17 cellular contexts compared by ENCODE assay signal in the genomic region with DNA sequence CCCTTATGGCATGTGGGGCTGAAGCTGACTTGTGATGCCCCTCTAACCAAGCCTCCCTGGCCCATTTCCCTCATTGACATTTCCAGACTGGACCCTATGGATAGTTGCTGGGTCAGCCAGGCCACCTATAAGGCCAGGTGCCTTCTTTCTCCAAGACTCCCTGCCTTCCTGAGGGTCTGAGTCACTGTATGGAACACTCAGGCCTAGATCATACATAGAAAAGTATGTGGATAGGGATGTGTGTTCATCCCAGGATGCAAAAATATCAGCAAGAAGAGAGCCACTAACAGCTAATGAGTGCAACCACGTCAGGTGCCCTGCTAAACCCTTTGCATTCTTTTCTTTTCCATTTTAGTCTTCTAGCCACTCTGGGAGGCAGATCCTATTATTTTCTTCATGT.
DNase-seq lines count a peak whose midpoint lies in the region; ATAC-seq, FAIRE-seq and TF ChIP-seq lines count a peak whose summit lies in the region.
"Had no signal": no experiment of that assay in that cellular context is flagged by ENCODE, and none has a peak within 500 bp of the region (broad histone marks: within the 10 kb centered on the region; RNA-seq: fewer than 3 reads in every experiment).

No MANE protein-coding gene starts in this region.

- H3K4me1 ChIP-seq in keratinocyte (ENCODE audit: control insufficient read depth, extremely low read depth, insufficient read depth, low read length) = peaks cover 9% of the 10 kb centered on the region
- H3K4me1 ChIP-seq in CD8-positive, alpha-beta memory T cell (ENCODE audit: insufficient read depth, low read length) = no peaks in the 10 kb centered on the region
- H3K4me1 ChIP-seq: Caco-2 had no signal

- no peaks in the 10 kb centered on the region for H3K27me3 Mint-ChIP-seq in activated CD4-positive, alpha-beta T cell treated with anti-CD3 and anti-CD28 coated beads, Interleukin-2, amount 10 ng/mL, durations not matched to agents 24 days and 14 days
- H3K27me3 Mint-ChIP-seq in CD8-positive, alpha-beta memory T cell = no peaks in the 10 kb centered on the region
- H3K27me3 Mint-ChIP-seq: CD4-positive, alpha-beta memory T cell had no signal

- no peaks in the 10 kb centered on the region for H3K9me3 Mint-ChIP-seq in activated CD4-positive, alpha-beta T cell treated with anti-CD3 and anti-CD28 coated beads, Interleukin-2, amount 10 ng/mL, durations not matched to agents 24 days and 14 days
- H3K9me3 Mint-ChIP-seq in CD8-positive, alpha-beta memory T cell = peaks cover 0 to 5% (median 0%) of the 10 kb centered on the region in 5 donors
- H3K9me3 Mint-ChIP-seq: CD4-positive, alpha-beta memory T cell; GM23338; H9 had no signal

- no peak overlapping the region for H3K27ac Mint-ChIP-seq in activated CD4-positive, alpha-beta T cell treated with anti-CD3 and anti-CD28 coated beads, Interleukin-2, amount 10 ng/mL, durations not matched to agents 24 days and 14 days
- no peak overlapping the region for H3K27ac Mint-ChIP-seq in CD8-positive, alpha-beta memory T cell
- H3K27ac Mint-ChIP-seq: CD4-positive, alpha-beta memory T cell; GM23338 had no signal

- H3K4me2 ChIP-seq in keratinocyte (ENCODE audit: control insufficient read depth, extremely low read depth, insufficient read depth, low read depth, low read length) = no peak overlapping the region
- H3K4me2 ChIP-seq: GM23338 had no signal

- no peak overlapping the region for H3K27ac ChIP-seq in keratinocyte (ENCODE audit: control insufficient read depth, insufficient read depth, low read length)
- no peak overlapping the region for H3K27ac ChIP-seq in CD8-positive, alpha-beta memory T cell (ENCODE audit: low read depth, low read length)

- CTCF ChIA-PET in CD8-positive, alpha-beta memory T cell (lab: Charles Lee) = no interaction called here

- intact Hi-C loops in activated CD4-positive, alpha-beta T cell treated with anti-CD3 and anti-CD28 coated beads, Interleukin-2, amount 10 ng/mL, durations not matched to agents 24 days and 14 days (cut with micrococcal nuclease) = no loop called here

- no peaks in the 10 kb centered on the region for H4K20me1 ChIP-seq in keratinocyte (ENCODE audit: control insufficient read depth, extremely low read depth, insufficient read depth, low read length)

- DNase-seq in ELR (ENCODE audit: low read depth) = peak; percentile 50
- DNase-seq in M059J (ENCODE audit: low read depth) = peak; percentile 7
- DNase-seq in bronchial epithelial cell (ENCODE audit: low read depth) = peak; percentile 36
- no peak for DNase-seq in keratinocyte (ENCODE audit: low read depth, low spot score)
- no peak for DNase-seq in activated CD4-positive, alpha-beta T cell treated with anti-CD3 and anti-CD28 coated beads, Interleukin-2, amount 10 ng/mL, durations not matched to agents 24 days and 14 days
- DNase-seq in UCSD-AML1 (lab: John Stamatoyannopoulos, UW; ENCODE audit: unreplicated experiment) = no peak
- no peak for DNase-seq in CD8-positive, alpha-beta memory T cell
- DNase-seq: C1 segment of cervical spinal cord; Caco-2; CD4-positive, alpha-beta memory T cell; DMS153; DND-41; GF-D8; H9 had no signal

- H3K27me3 ChIP-seq in bronchial epithelial cell (ENCODE audit: control insufficient read depth, insufficient read depth, low read length) = no peaks in the 10 kb centered on the region
- H3K27me3 ChIP-seq in keratinocyte (ENCODE audit: control insufficient read depth, extremely low read depth, insufficient read depth, low read length) = no peaks in the 10 kb centered on the region
- H3K27me3 ChIP-seq in CD8-positive, alpha-beta memory T cell (ENCODE audit: insufficient read depth, low read length, poor library complexity, severe bottlenecking) = no peaks in the 10 kb centered on the region

- no peak for ATAC-seq in GM21717 (IDR thresholded peaks at IDR 0.05; ENCODE audit: unreplicated experiment)
- ATAC-seq: GM23338, HCT116 had no signal

- H3K4me3 Mint-ChIP-seq in activated CD4-positive, alpha-beta T cell treated with anti-CD3 and anti-CD28 coated beads, Interleukin-2, amount 10 ng/mL, durations not matched to agents 24 days and 14 days = no peak overlapping the region
- H3K4me3 Mint-ChIP-seq in CD8-positive, alpha-beta memory T cell = no peak overlapping the region
- H3K4me3 Mint-ChIP-seq: CD4-positive, alpha-beta memory T cell; GM23338; H9 had no signal

- H3K4me1 Mint-ChIP-seq in activated CD4-positive, alpha-beta T cell treated with anti-CD3 and anti-CD28 coated beads, Interleukin-2, amount 10 ng/mL, durations not matched to agents 24 days and 14 days = no peaks in the 10 kb centered on the region
- H3K4me1 Mint-ChIP-seq in CD8-positive, alpha-beta memory T cell = no peaks in the 10 kb centered on the region
- H3K4me1 Mint-ChIP-seq: CD4-positive, alpha-beta memory T cell had no signal

- FAIRE-seq in bronchial epithelial cell (lab: Jason Lieb, UNC) = no peak
- peak; percentile 9 for FAIRE-seq in keratinocyte (lab: Jason Lieb, UNC)

- POLR2A ChIA-PET in CD8-positive, alpha-beta memory T cell (lab: Charles Lee) = no interaction called here

- dilution Hi-C loops in keratinocyte (cut with MboI; ENCODE audit: extremely low pct_ligation_motif_present, low sequenced_read_pairs) = no loop called here

- no peaks in the 10 kb centered on the region for H3K9me3 ChIP-seq in keratinocyte (ENCODE audit: control insufficient read depth, low read depth, low read length)
- no peaks in the 10 kb centered on the region for H3K9me3 ChIP-seq in CD8-positive, alpha-beta memory T cell (ENCODE audit: low read length)
- H3K9me3 ChIP-seq: Caco-2 had no signal

- H2AFZ ChIP-seq in keratinocyte (ENCODE audit: control insufficient read depth, low read length) = no peak overlapping the region
- H2AFZ ChIP-seq: GM23338 had no signal

- no peaks in the 10 kb centered on the region for H3K36me3 Mint-ChIP-seq in activated CD4-positive, alpha-beta T cell treated with anti-CD3 and anti-CD28 coated beads, Interleukin-2, amount 10 ng/mL, durations not matched to agents 24 days and 14 days (ENCODE audit: low read depth)
- H3K36me3 Mint-ChIP-seq in CD8-positive, alpha-beta memory T cell = no peaks in the 10 kb centered on the region
- H3K36me3 Mint-ChIP-seq: CD4-positive, alpha-beta memory T cell had no signal

- no peak overlapping the region for H3K9ac ChIP-seq in keratinocyte (ENCODE audit: control insufficient read depth, extremely low read depth, insufficient read depth, low read length)

- no peaks in the 10 kb centered on the region for H3K9me1 ChIP-seq in keratinocyte (ENCODE audit: control insufficient read depth, extremely low read depth, insufficient read depth, low read length)

- TF ChIP-seq CTCF in bronchial epithelial cell (IDR thresholded peaks at IDR 0.05; ENCODE audit: insufficient read depth, low read length, severe bottlenecking) (no peak), keratinocyte (optimal IDR thresholded peaks at IDR 0.05 in 1 of 3, IDR thresholded peaks at IDR 0.05 in 1 of 3, conservative IDR thresholded peaks at IDR 0.05 in 1 of 3; ENCODE audit: extremely low read depth in 1 of 3, insufficient read depth in 2 of 3, low read length in 3 of 3) (no peak)

- no peak overlapping the region for H3K4me3 ChIP-seq in bronchial epithelial cell (ENCODE audit: low read depth, low read length)
- H3K4me3 ChIP-seq in keratinocyte (ENCODE audit: control insufficient read depth in 2 of 3, extremely low read depth in 1 of 3, insufficient read depth in 2 of 3, low read depth in 1 of 3, low read length in 3 of 3) = no peak overlapping the region
- H3K4me3 ChIP-seq in CD8-positive, alpha-beta memory T cell (ENCODE audit: low read length) = no peak overlapping the region
- H3K4me3 ChIP-seq: GM23338 had no signal

- H3K36me3 ChIP-seq in bronchial epithelial cell (ENCODE audit: control insufficient read depth, insufficient read depth, low read length) (no peaks in the 10 kb centered on the region), keratinocyte (ENCODE audit: control insufficient read depth in 2 of 2, extremely low read depth in 1 of 2, insufficient read depth in 2 of 2, low read length in 2 of 2) (no peaks in the 10 kb centered on the region)
- no peaks in the 10 kb centered on the region for H3K36me3 ChIP-seq in CD8-positive, alpha-beta memory T cell (ENCODE audit: insufficient read depth, low read length)

- no peaks in the 10 kb centered on the region for H3K79me2 ChIP-seq in keratinocyte (ENCODE audit: control insufficient read depth, insufficient read depth, low read length)

Comparison
In these comparisons a context has a peak if more than half of its experiments do, and no peak if none do; other contexts are left out.
1. DNase-seq: peak in ELR (single experiment), M059J (single experiment) and bronchial epithelial cell (single experiment); none in keratinocyte (single experiment), activated CD4-positive, alpha-beta T cell treated with anti-CD3 and anti-CD28 coated beads, Interleukin-2, amount 10 ng/mL, durations not matched to agents 24 days and 14 days (single experiment), UCSD-AML1 (single experiment) and CD8-positive, alpha-beta memory T cell (0 of 5).